ENCODE assay signal across 25 cellular contexts in the genomic region with DNA sequence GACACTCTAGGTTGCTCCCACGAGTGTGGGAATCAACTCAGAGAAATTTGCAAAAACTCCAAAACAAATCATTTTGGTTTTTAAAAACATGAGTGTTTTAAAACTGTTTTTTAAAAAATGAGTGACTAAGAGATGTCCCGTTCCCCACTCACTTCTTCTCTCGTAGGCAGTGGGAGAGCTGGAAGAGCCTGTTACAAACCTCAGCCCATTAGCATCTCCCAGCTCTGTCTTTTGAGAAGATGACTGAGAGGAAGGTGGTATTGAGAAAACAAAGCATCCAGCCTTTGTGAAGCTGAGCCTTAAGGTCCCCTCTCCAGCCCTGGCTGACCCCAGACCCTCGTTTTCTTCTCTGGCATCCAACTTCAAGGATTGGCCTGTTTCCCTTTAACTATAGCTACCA.
"Had no signal": no experiment of that assay in that cellular context is flagged by ENCODE, and none has a peak within 500 bp of the region (broad histone marks: within the 10 kb centered on the region; RNA-seq: fewer than 3 reads in every experiment).

No MANE protein-coding gene starts in this region.

- H3K27ac Mint-ChIP-seq: dendritic cell treated with granulocyte-macrophage colony-stimulating factor and Interleukin-4, amounts not matched to agents 40 ng/mL and 50 ng/mL, for 4 days; effector memory CD8-positive, alpha-beta T cell; immature natural killer cell; naive thymus-derived CD4-positive, alpha-beta T cell; nephron progenitor cell; type B pancreatic cell had no signal

- H3K27me3 ChIP-seq: right lobe of liver, uterus had no signal

- H3K27ac ChIP-seq: epithelial cell of prostate, esophagus muscularis mucosa, gastrocnemius medialis, psoas muscle, right lobe of liver, uterus had no signal

- DNase-seq: effector memory CD8-positive, alpha-beta T cell; gastrocnemius medialis; immature natural killer cell; kidney; left cardiac atrium; left ventricle myocardium superior; naive thymus-derived CD4-positive, alpha-beta T cell; nephron progenitor cell; psoas muscle; retina; right lobe of liver; spleen; stimulated activated CD4-positive, alpha-beta T cell treated with anti-CD3 and anti-CD28 coated beads, Interleukin-15, amount 100 ng/mL, for 24 hours; stimulated activated CD4-positive, alpha-beta T cell treated with anti-CD3 and anti-CD28 coated beads, Interleukin-1b, Interleukin-23, amount 100 ng/mL, for 48 hours; stimulated activated CD4-positive, alpha-beta T cell treated with anti-CD3 and anti-CD28 coated beads, Interleukin-4, amount 100 ng/mL, for 24 hours; stimulated activated naive CD4-positive, alpha-beta T cell; stomach; substantia nigra had no signal

- H3K9me3 Mint-ChIP-seq: dendritic cell treated with granulocyte-macrophage colony-stimulating factor and Interleukin-4, amounts not matched to agents 40 ng/mL and 50 ng/mL, for 4 days; effector memory CD8-positive, alpha-beta T cell; immature natural killer cell; naive thymus-derived CD4-positive, alpha-beta T cell; nephron progenitor cell; type B pancreatic cell had no signal

- H3K9me3 ChIP-seq: esophagus muscularis mucosa, gastrocnemius medialis, psoas muscle, right lobe of liver, spleen, stomach, uterus had no signal

- H3K36me3 Mint-ChIP-seq: immature natural killer cell; naive thymus-derived CD4-positive, alpha-beta T cell; type B pancreatic cell had no signal

- H3K4me1 ChIP-seq: gastrocnemius medialis, psoas muscle, uterus had no signal

- ATAC-seq: effector memory CD8-positive, alpha-beta T cell; gastrocnemius medialis; left cardiac atrium; left ventricle myocardium superior; naive thymus-derived CD4-positive, alpha-beta T cell; psoas muscle; right lobe of liver had no signal

- H3K36me3 ChIP-seq: esophagus muscularis mucosa, gastrocnemius medialis, right lobe of liver, spleen, stomach, uterus had no signal

- H3K4me3 Mint-ChIP-seq: dendritic cell treated with granulocyte-macrophage colony-stimulating factor and Interleukin-4, amounts not matched to agents 40 ng/mL and 50 ng/mL, for 4 days; effector memory CD8-positive, alpha-beta T cell; immature natural killer cell; naive thymus-derived CD4-positive, alpha-beta T cell; nephron progenitor cell had no signal

- FAIRE-seq: colon, kidney had no signal

- H3K4me3 ChIP-seq: gastrocnemius medialis, lung, psoas muscle, right lobe of liver, spleen, stomach, uterus had no signal
